Comparison of ENCODE assay signal across 31 cellular contexts in genomic region chr1:15132961-15133360, GRCh38. TPM values are rescaled to one million over a fixed set of nuclear protein-coding genes. Genes with fewer than 3 reads are reported as not detected.
"Had no signal": no experiment of that assay in that cellular context is flagged by ENCODE, and none has a peak within 500 bp of the region (broad histone marks: within the 10 kb centered on the region; RNA-seq: fewer than 3 reads in every experiment).

No MANE protein-coding gene starts in this region.

- H3K27me3 ChIP-seq: adrenal gland, breast epithelium, cardiac muscle cell, colonic mucosa had no signal

- H3K27ac ChIP-seq: adrenal gland, breast epithelium, cardiac muscle cell, colonic mucosa, dorsolateral prefrontal cortex had no signal

- H3K36me3 ChIP-seq: adrenal gland, breast epithelium, cardiac muscle cell, colonic mucosa had no signal

- ATAC-seq: activated CD4-positive, alpha-beta T cell treated with anti-CD3 and anti-CD28 coated beads for 36 hours; activated CD8-positive, alpha-beta memory T cell treated with anti-CD3 and anti-CD28 coated beads, Interleukin-2, amount 10 ng/mL, durations not matched to agents 7 days and 5 days; activated CD8-positive, alpha-beta T cell treated with anti-CD3 and anti-CD28 coated beads, Interleukin-2, amount 10 ng/mL, durations not matched to agents 7 days and 5 days; activated naive CD8-positive, alpha-beta T cell treated with anti-CD3 and anti-CD28 coated beads, Interleukin-2, amount 50 U/mL, for 24 hours; esophagus mucosa had no signal

- DNase-seq: activated CD4-positive, alpha-beta memory T cell treated with anti-CD3 and anti-CD28 coated beads for 36 hours; activated CD4-positive, alpha-beta T cell treated with anti-CD3 and anti-CD28 coated beads for 36 hours; activated CD4-positive, alpha-beta T cell treated with anti-CD3 and anti-CD28 coated beads, Interleukin-2, amount 10 ng/mL, durations not matched to agents 24 days and 14 days; activated CD4-positive, CD25-positive, alpha-beta regulatory T cell; activated CD4-positive, CD25-positive, alpha-beta regulatory T cell treated with anti-CD3 and anti-CD28 coated beads, Interleukin-2, amount 50 U/mL, for 72 hours; activated CD8-positive, alpha-beta memory T cell treated with anti-CD3 and anti-CD28 coated beads, Interleukin-2, amount 10 ng/mL, durations not matched to agents 7 days and 5 days; activated CD8-positive, alpha-beta memory T cell treated with anti-CD3 and anti-CD28 coated beads, Interleukin-2, amount 50 U/mL, for 4 hours; activated CD8-positive, alpha-beta T cell treated with anti-CD3 and anti-CD28 coated beads, Interleukin-2, amount 10 ng/mL, durations not matched to agents 7 days and 5 days; activated effector memory CD4-positive, alpha-beta T cell treated with anti-CD3 and anti-CD28 coated beads, Interleukin-2, amount 50 U/mL, for 16 hours; activated naive CD4-positive, alpha-beta T cell treated with anti-CD3 and anti-CD28 coated beads for 36 hours; activated naive CD8-positive, alpha-beta T cell treated with anti-CD3 and anti-CD28 coated beads for 36 hours; activated naive CD8-positive, alpha-beta T cell treated with anti-CD3 and anti-CD28 coated beads, Interleukin-2, amount 50 U/mL, for 24 hours; activated T-cell treated with anti-CD3 and anti-CD28 coated beads, Interleukin-2, amount 50 U/mL, for 1 hour; activated T-cell treated with anti-CD3 and anti-CD28 coated beads, Interleukin-2, amount 50 U/mL, for 48 hours; adrenal gland; amygdala; aorta; central memory CD4-positive, alpha-beta T cell; cerebellar nuclear complex; colonic mucosa; dorsolateral prefrontal cortex; effector memory CD4-positive, alpha-beta T cell; endodermal cell; foreskin fibroblast; head of caudate nucleus; T-helper 2 cell had no signal

- H3K9me3 ChIP-seq: adrenal gland, colonic mucosa had no signal

- FAIRE-seq: frontal cortex had no signal

- H3K4me1 ChIP-seq: breast epithelium, colonic mucosa had no signal

- H3K4me3 ChIP-seq: adrenal gland, breast epithelium, cardiac muscle cell, colonic mucosa, dorsolateral prefrontal cortex had no signal

RNA-seq across cellular contexts. Expression of gene TMEM51, which starts 20.6 kb away (rescaled TPM):
- total RNA-seq: activated CD4-positive, alpha-beta memory T cell treated with anti-CD3 and anti-CD28 coated beads for 36 hours; activated CD8-positive, alpha-beta memory T cell treated with anti-CD3 and anti-CD28 coated beads for 36 hours; activated CD8-positive, alpha-beta memory T cell treated with anti-CD3 and anti-CD28 coated beads, Interleukin-2, amount 10 ng/mL, durations not matched to agents 7 days and 5 days; activated naive CD8-positive, alpha-beta T cell treated with anti-CD3 and anti-CD28 coated beads for 36 hours had no signal
